ENCODE assay signal across 8 cellular contexts in the genomic region with DNA sequence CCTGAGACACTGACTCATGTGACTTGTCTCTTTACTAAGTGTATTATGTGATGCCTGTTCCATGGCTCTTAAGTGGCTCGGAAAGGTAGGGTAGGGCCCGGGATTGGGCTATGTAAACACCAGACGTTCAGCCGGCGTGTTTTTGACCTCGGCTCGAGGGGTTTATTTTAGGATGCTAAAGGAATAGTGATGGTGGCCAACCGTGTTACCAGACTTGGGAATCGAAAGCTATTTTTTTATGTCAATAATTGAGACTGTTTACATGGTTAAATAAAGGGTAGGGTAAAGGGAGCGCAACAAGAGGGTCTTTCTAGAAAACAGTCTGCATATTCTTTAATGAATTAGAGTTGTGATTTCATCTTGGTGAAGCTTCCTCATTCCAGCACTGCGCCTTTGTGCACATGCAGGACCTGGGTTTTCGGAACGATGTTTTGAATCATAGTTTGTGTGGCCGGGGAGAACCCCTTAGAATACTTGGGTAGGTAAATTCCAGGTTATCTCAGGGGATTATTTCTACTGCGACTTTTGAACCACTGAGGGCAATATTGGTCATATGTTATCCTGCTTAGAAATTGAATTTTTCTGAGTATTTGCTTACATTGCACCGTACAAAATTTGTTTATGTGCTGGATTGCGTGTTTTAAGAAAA. TPM values are rescaled to one million over a fixed set of nuclear protein-coding genes. Genes with fewer than 3 reads are reported as not detected.
A peak's percentile ranks its signal among the peaks of the same experiment; 100 is the strongest.
DNase-seq lines count a peak whose midpoint lies in the region; ATAC-seq, FAIRE-seq and TF ChIP-seq lines count a peak whose summit lies in the region.

No MANE protein-coding gene starts in this region.

- no peaks in the 10 kb centered on the region for H3K27me3 Mint-ChIP-seq in activated CD8-positive, alpha-beta T cell treated with anti-CD3 and anti-CD28 coated beads for 36 hours
- H3K27me3 Mint-ChIP-seq in nephron (ENCODE audit: low read depth) = no peaks in the 10 kb centered on the region

- H3K36me3 Mint-ChIP-seq in activated CD8-positive, alpha-beta T cell treated with anti-CD3 and anti-CD28 coated beads for 36 hours (ENCODE audit: low read depth) = no peaks in the 10 kb centered on the region
- no peaks in the 10 kb centered on the region for H3K36me3 Mint-ChIP-seq in nephron (ENCODE audit: low read depth)

- H3K4me3 ChIP-seq in esophagus squamous epithelium = peak overlapping the region; percentile 61 to 89 (median 71)
- H3K4me3 ChIP-seq in tibial artery = peak overlapping the region; percentile 83 to 94

- no peak for TF ChIP-seq CTCF in activated CD8-positive, alpha-beta T cell treated with anti-CD3 and anti-CD28 coated beads for 36 hours (IDR thresholded peaks at IDR 0.05)
- TF ChIP-seq CTCF in esophagus squamous epithelium (IDR thresholded peaks at IDR 0.05) (no peak), nephron (IDR thresholded peaks at IDR 0.05; ENCODE audit: unreplicated experiment in 3 of 3) (no peak), tibial artery (IDR thresholded peaks at IDR 0.05) (no peak)

- no peaks in the 10 kb centered on the region for H3K9me3 Mint-ChIP-seq in activated CD8-positive, alpha-beta T cell treated with anti-CD3 and anti-CD28 coated beads for 36 hours
- H3K9me3 Mint-ChIP-seq in nephron = no peaks in the 10 kb centered on the region

- CTCF ChIA-PET in activated CD8-positive, alpha-beta T cell treated with anti-CD3 and anti-CD28 coated beads for 36 hours (lab: Charles Lee) = interaction anchor here (0.5 to 4.5 kb wide), 6 partner anchors 9 to 175 kb away, joined by 3 to 17 read pairs (median 4); no protein-coding TSS in a partner anchor

- ATAC-seq in HG02623 (IDR thresholded peaks at IDR 0.05; ENCODE audit: unreplicated experiment) = peak; percentile 22
- ATAC-seq in activated CD8-positive, alpha-beta T cell treated with anti-CD3 and anti-CD28 coated beads for 36 hours = peak; percentile 32

- POLR2A ChIA-PET in activated CD8-positive, alpha-beta T cell treated with anti-CD3 and anti-CD28 coated beads for 36 hours (lab: Charles Lee) = interaction anchor here (0.9 to 3.1 kb wide), 14 partner anchors 9 to 414 kb away, joined by 3 to 22 read pairs (median 5); a partner anchor contains a TSS

- no peak for TF ChIP-seq POLR2A in GM12891 (IDR thresholded peaks at IDR 0.05; ENCODE audit: low read depth, low read length)
- no peak for TF ChIP-seq POLR2A in esophagus squamous epithelium (IDR thresholded peaks at IDR 0.05)

- WGBS in esophagus squamous epithelium, 2 donors = 0 to 1% methylated on average over 17 of the region's 17 CpGs

- no peaks in the 10 kb centered on the region for H3K27me3 ChIP-seq in esophagus squamous epithelium
- H3K27me3 ChIP-seq in tibial artery = no peaks in the 10 kb centered on the region

- intact Hi-C loops in activated CD8-positive, alpha-beta T cell treated with anti-CD3 and anti-CD28 coated beads for 36 hours (cut with micrococcal nuclease) = loop anchor here (5.0 kb wide), 1 partner anchor 147 kb away; no protein-coding TSS in a partner anchor
- intact Hi-C loops in esophagus squamous epithelium (cut with DNase I) (loop anchor here (5.0 kb wide), 1 partner anchor 168 kb away; no protein-coding TSS in a partner anchor), tibial artery (cut with DNase I; ENCODE audit: low total_unique reads) (loop anchor here (2.0 kb wide), 1 partner anchor 173 kb away; a partner anchor contains a TSS)

- peaks cover 39% of the 10 kb centered on the region for H3K4me1 Mint-ChIP-seq in activated CD8-positive, alpha-beta T cell treated with anti-CD3 and anti-CD28 coated beads for 36 hours (ENCODE audit: low read depth)
- peaks cover 27% of the 10 kb centered on the region for H3K4me1 Mint-ChIP-seq in nephron

- peaks cover 0 to 46% (median 12%) of the 10 kb centered on the region in 3 donors for H3K4me1 ChIP-seq in esophagus squamous epithelium
- peaks cover 0 to 41% (median 12%) of the 10 kb centered on the region in 4 donors for H3K4me1 ChIP-seq in tibial artery

- DNase-seq in GM12891 (ENCODE audit: insufficient read length, low spot score) = no peak
- DNase-seq in NCI-H2171 (lab: John Stamatoyannopoulos, UW) = peak; percentile 56
- DNase-seq in activated CD8-positive, alpha-beta T cell treated with anti-CD3 and anti-CD28 coated beads for 36 hours = peak; percentile 70
- DNase-seq in esophagus squamous epithelium (lab: John Stamatoyannopoulos, UW) = no peak
- peak in 1 of 2 donors; percentile 32 for DNase-seq in tibial artery
- DNase-seq in OCI-M2 (lab: John Stamatoyannopoulos, UW; ENCODE audit: unreplicated experiment) = no peak

- no peaks in the 10 kb centered on the region for H3K36me3 ChIP-seq in esophagus squamous epithelium
- H3K36me3 ChIP-seq in tibial artery = no peaks in the 10 kb centered on the region

- H3K27ac ChIP-seq in esophagus squamous epithelium (peak overlapping the region; percentile 96 to 99 (median 96)), tibial artery (peak overlapping the region; percentile 93 to 98)

- no peaks in the 10 kb centered on the region for H3K9me3 ChIP-seq in esophagus squamous epithelium
- no peaks in the 10 kb centered on the region for H3K9me3 ChIP-seq in tibial artery

- peak; percentile 47 for FAIRE-seq in GM12891 (lab: Jason Lieb, UNC)

- peak overlapping the region; percentile 99 for H3K27ac Mint-ChIP-seq in activated CD8-positive, alpha-beta T cell treated with anti-CD3 and anti-CD28 coated beads for 36 hours
- H3K27ac Mint-ChIP-seq in nephron = peak overlapping the region; percentile 91 to 98 (median 97)

- H3K4me3 Mint-ChIP-seq in activated CD8-positive, alpha-beta T cell treated with anti-CD3 and anti-CD28 coated beads for 36 hours = peak overlapping the region; percentile 99
- H3K4me3 Mint-ChIP-seq in nephron = peak overlapping the region; percentile 96 to 98 (median 98)

TF ChIP-seq in GM12891, 5 proteins besides CTCF, POLR2A, EP300 and RAD21:
- TF ChIP-seq POLR2AphosphoS5 (IDR thresholded peaks at IDR 0.05; ENCODE audit: low read depth, low read length) (no peak), SPI1 (IDR thresholded peaks at IDR 0.05; ENCODE audit: low read depth, low read length) (no peak), POU2F2 (IDR thresholded peaks at IDR 0.05; ENCODE audit: low read depth, low read length) (no peak), TAF1 (IDR thresholded peaks at IDR 0.05; ENCODE audit: low read depth, low read length) (no peak), PAX5 (IDR thresholded peaks at IDR 0.05; ENCODE audit: insufficient read depth, low read length, severe bottlenecking) (no peak)
TF ChIP-seq in GM12891: peak in this region for 0.

RNA-seq across cellular contexts. Expression of a gene that starts 1.2 kb away (rescaled TPM):
- polyA plus RNA-seq in GM12891 (2012; ENCODE audit: low read depth, missing spikeins) = 12.8 TPM
- 10 to 100 TPM; 14.1 to 20.8 TPM for total RNA-seq in activated CD8-positive, alpha-beta T cell treated with anti-CD3 and anti-CD28 coated beads for 36 hours
- total RNA-seq in esophagus squamous epithelium = 10 to 100 TPM; 10.6 to 20.8 (median 17.2) TPM

Comparison
In these comparisons a context has a peak if more than half of its experiments do, and no peak if none do; other contexts are left out.
1. DNase-seq: peak in NCI-H2171 (single experiment) and activated CD8-positive, alpha-beta T cell treated with anti-CD3 and anti-CD28 coated beads for 36 hours (single experiment); none in GM12891 (single experiment), esophagus squamous epithelium (single experiment) and OCI-M2 (single experiment).